In genomic region chr7:105520620-105521019, GRCh38 we compare ENCODE assay signal across 8 cellular contexts. TPM values are rescaled to one million over a fixed set of nuclear protein-coding genes. Genes with fewer than 3 reads are reported as not detected.
DNase-seq lines count a peak whose midpoint lies in the region; ATAC-seq and TF ChIP-seq lines count a peak whose summit lies in the region.
"Not testable (repeated sequence)": the region's sequence is repeated elsewhere in the genome, so short reads cannot be mapped to it uniquely, and the experiment has no call there.

No MANE protein-coding gene starts in this region.

- H2BK12ac ChIP-seq in neuronal stem cell (ENCODE audit: low read length), result not testable (repeated sequence)

- H2BK15ac ChIP-seq in neuronal stem cell (ENCODE audit: low read length), result not testable (repeated sequence)

- H3K4me2 ChIP-seq in neuronal stem cell (ENCODE audit: insufficient read depth, low read length, poor library complexity, severe bottlenecking), result not testable (repeated sequence)

- not testable (repeated sequence) for H3K27me3 Mint-ChIP-seq in CD8-positive, alpha-beta memory T cell; activated naive CD4-positive, alpha-beta T cell treated with anti-CD3 and anti-CD28 coated beads for 36 hours (ENCODE audit: low read depth); effector memory CD8-positive, alpha-beta T cell; immature natural killer cell (ENCODE audit: low read depth in 3 of 3); type B pancreatic cell

- POLR2A ChIA-PET in CD8-positive, alpha-beta memory T cell (lab: Charles Lee), result interaction anchor here (0.7 kb wide), 1 partner anchor 12 kb away, joined by 4 read pairs; no protein-coding TSS in a partner anchor

- peaks cover 11 to 18% (median 16%) of the 10 kb centered on the region in 3 donors for H3K4me1 Mint-ChIP-seq in CD8-positive, alpha-beta memory T cell
- H3K4me1 Mint-ChIP-seq in activated naive CD4-positive, alpha-beta T cell treated with anti-CD3 and anti-CD28 coated beads for 36 hours (ENCODE audit: low read depth), result peaks cover 20% of the 10 kb centered on the region
- not testable (repeated sequence) for H3K4me1 Mint-ChIP-seq in effector memory CD8-positive, alpha-beta T cell (ENCODE audit: low read depth in 2 of 2)
- H3K4me1 Mint-ChIP-seq in immature natural killer cell (peaks cover 12 to 13% of the 10 kb centered on the region in 2 donors), type B pancreatic cell (ENCODE audit: unreplicated experiment) (peaks cover 11% of the 10 kb centered on the region)

- not testable (repeated sequence) for H2AK5ac ChIP-seq in neuronal stem cell (ENCODE audit: low read depth, low read length)

- not testable (repeated sequence) for H3K14ac ChIP-seq in neuronal stem cell (ENCODE audit: low read length)

- not testable (repeated sequence) for H4K91ac ChIP-seq in neuronal stem cell (ENCODE audit: low read depth, low read length, poor library complexity)

- not testable (repeated sequence) for H3K4ac ChIP-seq in neuronal stem cell (ENCODE audit: low read length)

- H2AFZ ChIP-seq in neuronal stem cell (ENCODE audit: low read length), result not testable (repeated sequence)

- not testable (repeated sequence) for H3K9ac ChIP-seq in HUES6 (ENCODE audit: low read length)
- H3K9ac ChIP-seq in neuronal stem cell (ENCODE audit: low read depth, low read length, poor library complexity), result peak overlapping the region; percentile 15

- DNase-seq in CD8-positive, alpha-beta memory T cell; activated naive CD4-positive, alpha-beta T cell treated with anti-CD3 and anti-CD28 coated beads for 36 hours; effector memory CD8-positive, alpha-beta T cell; immature natural killer cell; neuronal stem cell (ENCODE audit: low spot score); type B pancreatic cell (ENCODE audit: extremely low spot score, unreplicated experiment): not testable (repeated sequence)
- DNase-seq in SJCRH30, result peak in 1 of 2 experiments; percentile 8

- H3K27ac Mint-ChIP-seq in CD8-positive, alpha-beta memory T cell; activated naive CD4-positive, alpha-beta T cell treated with anti-CD3 and anti-CD28 coated beads for 36 hours; effector memory CD8-positive, alpha-beta T cell; immature natural killer cell; type B pancreatic cell: not testable (repeated sequence)

- H3K4me3 Mint-ChIP-seq in CD8-positive, alpha-beta memory T cell, result peak overlapping the region in 6 of 7 donors; percentile 20 to 97 (median 56)
- H3K4me3 Mint-ChIP-seq in activated naive CD4-positive, alpha-beta T cell treated with anti-CD3 and anti-CD28 coated beads for 36 hours, result peak overlapping the region; percentile 50
- peak overlapping the region; percentile 44 to 97 for H3K4me3 Mint-ChIP-seq in effector memory CD8-positive, alpha-beta T cell
- peak overlapping the region in 3 of 5 donors; percentile 32 to 66 (median 40) for H3K4me3 Mint-ChIP-seq in immature natural killer cell
- peak overlapping the region; percentile 52 for H3K4me3 Mint-ChIP-seq in type B pancreatic cell

- not testable (repeated sequence) for H3K9me3 Mint-ChIP-seq in CD8-positive, alpha-beta memory T cell; activated naive CD4-positive, alpha-beta T cell treated with anti-CD3 and anti-CD28 coated beads for 36 hours; effector memory CD8-positive, alpha-beta T cell; immature natural killer cell; type B pancreatic cell

- H2BK120ac ChIP-seq in neuronal stem cell (ENCODE audit: low read depth, low read length), result not testable (repeated sequence)

- H4K8ac ChIP-seq in neuronal stem cell (ENCODE audit: low read depth, low read length), result not testable (repeated sequence)

- not testable (repeated sequence) for H3K36me3 ChIP-seq in CD8-positive, alpha-beta memory T cell (ENCODE audit: insufficient read depth, low read length)
- H3K36me3 ChIP-seq in HUES6 (ENCODE audit: control insufficient read depth, insufficient read depth, low read length) (peaks cover 14% of the 10 kb centered on the region), SJCRH30 (peaks cover 18% of the 10 kb centered on the region), neuronal stem cell (replicated peaks in 1 of 2; ENCODE audit: control insufficient read depth in 2 of 2, insufficient read depth in 2 of 2, low read length in 2 of 2) (peaks cover 5 to 34% of the 10 kb centered on the region in 2 donors)

- H3K9me3 ChIP-seq in CD8-positive, alpha-beta memory T cell (ENCODE audit: low read length); HUES6 (ENCODE audit: control insufficient read depth, insufficient read depth, low read depth, low read length); SJCRH30 (replicated peaks); neuronal stem cell (replicated peaks in 1 of 2; ENCODE audit: control insufficient read depth in 2 of 2, insufficient read depth in 1 of 2, low read depth in 1 of 2, low read length in 2 of 2): not testable (repeated sequence)

- ATAC-seq in effector memory CD8-positive, alpha-beta T cell (replicated peaks), result not testable (repeated sequence)

- CTCF ChIA-PET in CD8-positive, alpha-beta memory T cell (lab: Charles Lee), result not testable (repeated sequence)
- CTCF ChIA-PET in activated naive CD4-positive, alpha-beta T cell treated with anti-CD3 and anti-CD28 coated beads for 36 hours (lab: Charles Lee), result interaction anchor here (0.5 to 1.5 kb wide), 2 partner anchors 11 to 903 kb away, joined by 3 to 5 read pairs; partner anchors contain the start of gene RINT1

- intact Hi-C loops in activated naive CD4-positive, alpha-beta T cell treated with anti-CD3 and anti-CD28 coated beads for 36 hours (cut with micrococcal nuclease), result not testable (repeated sequence)

- not testable (repeated sequence) for H3K4me1 ChIP-seq in CD8-positive, alpha-beta memory T cell (ENCODE audit: insufficient read depth, low read length); HUES6 (ENCODE audit: control insufficient read depth, insufficient read depth, low read length); SJCRH30; neuronal stem cell (ENCODE audit: control insufficient read depth in 2 of 2, insufficient read depth in 1 of 2, low read depth in 1 of 2, low read length in 2 of 2)

- not testable (repeated sequence) for H3K23ac ChIP-seq in neuronal stem cell (ENCODE audit: low read depth, low read length, poor library complexity)

- not testable (repeated sequence) for H3K36me3 Mint-ChIP-seq in CD8-positive, alpha-beta memory T cell; effector memory CD8-positive, alpha-beta T cell (ENCODE audit: insufficient read depth); immature natural killer cell; type B pancreatic cell
- H3K36me3 Mint-ChIP-seq in activated naive CD4-positive, alpha-beta T cell treated with anti-CD3 and anti-CD28 coated beads for 36 hours (ENCODE audit: low read depth), result peaks cover 10% of the 10 kb centered on the region

- WGBS in neuronal stem cell (ENCODE audit: extremely low coverage in 2 of 2, insufficient read length in 2 of 2, insufficient replicate concordance in 1 of 2), 2 donors, result no CpG with 5 or more reads among the region's 7 CpGs

- not testable (repeated sequence) for H3K4me3 ChIP-seq in CD8-positive, alpha-beta memory T cell (ENCODE audit: low read length)
- H3K4me3 ChIP-seq in HUES6 (ENCODE audit: low read depth, low read length), result peak overlapping the region; percentile 83
- H3K4me3 ChIP-seq in SJCRH30, result peak overlapping the region; percentile 88
- H3K4me3 ChIP-seq in neuronal stem cell (ENCODE audit: low read length in 2 of 2), result peak overlapping the region in 1 of 2 donors; percentile 71

- H2BK5ac ChIP-seq in neuronal stem cell (ENCODE audit: low read length), result not testable (repeated sequence)

- peak overlapping the region; percentile 70 for H3K27ac ChIP-seq in CD8-positive, alpha-beta memory T cell (ENCODE audit: low read depth, low read length)
- not testable (repeated sequence) for H3K27ac ChIP-seq in HUES6 (ENCODE audit: low read depth, low read length); SJCRH30; neuronal stem cell (replicated peaks; ENCODE audit: low read length)

- H3K18ac ChIP-seq in neuronal stem cell (ENCODE audit: low read length), result not testable (repeated sequence)

- not testable (repeated sequence) for TF ChIP-seq CTCF in type B pancreatic cell (conservative IDR thresholded peaks at IDR 0.05)

- not testable (repeated sequence) for H3K79me1 ChIP-seq in neuronal stem cell (ENCODE audit: low read depth, low read length)

- H3K27me3 ChIP-seq in CD8-positive, alpha-beta memory T cell (ENCODE audit: insufficient read depth, low read length, poor library complexity, severe bottlenecking); HUES6 (ENCODE audit: control insufficient read depth, insufficient read depth, low read length); SJCRH30; neuronal stem cell (ENCODE audit: control insufficient read depth in 3 of 3, insufficient read depth in 3 of 3, low read depth in 1 of 3, low read length in 3 of 3): not testable (repeated sequence)

RNA-seq across cellular contexts. Expression of gene PUS7, which starts 1.5 kb away (rescaled TPM):
- total RNA-seq in CD8-positive, alpha-beta memory T cell, result 10 to 100 TPM; 30.4 to 31.6 TPM
- polyA plus RNA-seq in CD8-positive, alpha-beta memory T cell, result 5.2 TPM
- total RNA-seq in SJCRH30 (2014; rRNA removed; shearing (Covaris generic)), result 46.4 and 52.3 TPM in 2 replicates
- 10 to 100 TPM; 14.3 to 14.6 TPM for total RNA-seq in activated naive CD4-positive, alpha-beta T cell treated with anti-CD3 and anti-CD28 coated beads for 36 hours
- 1 to 10 TPM in 2 of 3 donors, not detected in 1; 1.5 to 3.0 TPM for polyA plus RNA-seq in immature natural killer cell
- 13.8 TPM for polyA plus RNA-seq in neuronal stem cell (2013, experiment 1 of 2)
- 13.2 TPM for polyA plus RNA-seq in neuronal stem cell (2013, experiment 2 of 2)
- total RNA-seq in type B pancreatic cell (ENCODE audit: low replicate concordance), result 15.5 and 25.4 TPM in 2 replicates

RNA-seq across cellular contexts. Expression of gene RINT1, which starts 11.4 kb away (rescaled TPM):
- total RNA-seq in CD8-positive, alpha-beta memory T cell, result 10 to 100 TPM; 28.4 to 29.6 TPM
- 15.1 TPM for polyA plus RNA-seq in CD8-positive, alpha-beta memory T cell
- total RNA-seq in SJCRH30 (2014; rRNA removed; shearing (Covaris generic)), result 20.9 and 24.5 TPM in 2 replicates
- total RNA-seq in activated naive CD4-positive, alpha-beta T cell treated with anti-CD3 and anti-CD28 coated beads for 36 hours, result 10 to 100 TPM; 22.1 to 25.2 TPM
- polyA plus RNA-seq in immature natural killer cell, result 10 to 100 TPM; 12.2 to 14.3 (median 14.1) TPM
- 11.5 TPM for polyA plus RNA-seq in neuronal stem cell (2013, experiment 1 of 2)
- polyA plus RNA-seq in neuronal stem cell (2013, experiment 2 of 2), result 11.3 TPM
- 21.1 and 24.4 TPM in 2 replicates for total RNA-seq in type B pancreatic cell (ENCODE audit: low replicate concordance)
